In the genomic region with DNA sequence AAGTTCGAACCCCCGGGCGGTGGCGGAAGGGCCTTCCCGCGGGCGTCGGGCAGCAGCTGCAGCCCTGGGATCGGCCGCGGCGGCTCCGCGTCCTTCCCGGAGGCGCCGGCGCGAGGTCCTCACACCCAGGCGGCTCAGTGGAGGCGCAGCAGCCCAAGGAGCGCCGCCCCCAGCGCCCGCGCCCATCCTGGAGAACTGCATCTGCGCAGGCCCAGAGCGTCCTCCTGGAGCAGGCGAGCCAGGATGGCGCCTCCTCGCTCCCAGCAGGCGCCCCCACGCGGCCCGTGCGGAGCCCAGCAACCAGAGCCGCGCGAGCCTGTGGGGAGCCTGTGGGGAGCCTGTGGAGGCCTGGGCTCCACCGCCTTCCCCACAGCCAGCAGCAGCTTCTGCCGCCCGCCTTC, we compare ENCODE assay signal across 7 cellular contexts.
A peak's percentile ranks its signal among the peaks of the same experiment; 100 is the strongest.
DNase-seq lines count a peak whose midpoint lies in the region.
"Not testable (repeated sequence)": the region's sequence is repeated elsewhere in the genome, so short reads cannot be mapped to it uniquely, and the experiment has no call there.

No MANE protein-coding gene starts in this region.

- H3K4me1 Mint-ChIP-seq in T-helper 1 cell treated with Interleukin-12 subunit alpha and Interleukin-12 subunit beta and Interleukin-4 antibody, amounts not matched to agents 30 μg/mL and 1 μg/mL, for 36 hours (ENCODE audit: low read depth), result peaks cover 28% of the 10 kb centered on the region
- H3K4me1 Mint-ChIP-seq in activated CD4-positive, alpha-beta T cell treated with anti-CD3 and anti-CD28 coated beads, Interleukin-2, amount 10 ng/mL, durations not matched to agents 7 days and 5 days, result peaks cover 26% of the 10 kb centered on the region
- peaks cover 37% of the 10 kb centered on the region for H3K4me1 Mint-ChIP-seq in activated T-helper 1 cell treated with anti-CD3 and anti-CD28 coated beads, Interleukin-12 subunit alpha, Interleukin-12 subunit beta, Interleukin-2, Interleukin-4 antibody, amounts not matched to agents 30 ng/mL and 10 ng/mL and 1 ng/mL, durations not matched to agents 14 hours and 24 hours and 36 hours (ENCODE audit: low read depth)

- H3K27me3 Mint-ChIP-seq in T-helper 1 cell treated with Interleukin-12 subunit alpha and Interleukin-12 subunit beta and Interleukin-4 antibody, amounts not matched to agents 30 μg/mL and 1 μg/mL, for 36 hours (ENCODE audit: low read depth); activated CD4-positive, alpha-beta T cell treated with anti-CD3 and anti-CD28 coated beads, Interleukin-2, amount 10 ng/mL, durations not matched to agents 7 days and 5 days; activated T-helper 1 cell treated with anti-CD3 and anti-CD28 coated beads, Interleukin-12 subunit alpha, Interleukin-12 subunit beta, Interleukin-2, Interleukin-4 antibody, amounts not matched to agents 30 ng/mL and 10 ng/mL and 1 ng/mL, durations not matched to agents 14 hours and 24 hours and 36 hours (ENCODE audit: insufficient read depth): not testable (repeated sequence)

- DNase-seq in HT1080 (ENCODE audit: low read depth) (peak; percentile 83), NCI-H82 (lab: John Stamatoyannopoulos, UW) (peak; percentile 22)
- DNase-seq in activated CD4-positive, alpha-beta T cell treated with anti-CD3 and anti-CD28 coated beads, Interleukin-2, amount 10 ng/mL, durations not matched to agents 7 days and 5 days, result not testable (repeated sequence)
- peak; percentile 68 for DNase-seq in activated T-helper 1 cell treated with anti-CD3 and anti-CD28 coated beads, Interleukin-12 subunit alpha, Interleukin-12 subunit beta, Interleukin-2, Interleukin-4 antibody, amounts not matched to agents 30 ng/mL and 10 ng/mL and 1 ng/mL, durations not matched to agents 14 hours and 24 hours and 36 hours (ENCODE audit: low spot score)
- peak; percentile 53 for DNase-seq in central memory CD4-positive, alpha-beta T cell
- peak in 5 of 6 experiments; percentile 7 to 54 (median 30) for DNase-seq in stimulated activated naive CD4-positive, alpha-beta T cell (lab: John Stamatoyannopoulos, UW)

- intact Hi-C loops in activated T-helper 1 cell treated with anti-CD3 and anti-CD28 coated beads, Interleukin-12 subunit alpha, Interleukin-12 subunit beta, Interleukin-2, Interleukin-4 antibody, amounts not matched to agents 30 ng/mL and 10 ng/mL and 1 ng/mL, durations not matched to agents 14 hours and 24 hours and 36 hours (cut with micrococcal nuclease), result loop anchor here (5.0 kb wide), 1 partner anchor 222 kb away; no protein-coding TSS in a partner anchor

- not testable (repeated sequence) for H3K9me3 Mint-ChIP-seq in T-helper 1 cell treated with Interleukin-12 subunit alpha and Interleukin-12 subunit beta and Interleukin-4 antibody, amounts not matched to agents 30 μg/mL and 1 μg/mL, for 36 hours; activated CD4-positive, alpha-beta T cell treated with anti-CD3 and anti-CD28 coated beads, Interleukin-2, amount 10 ng/mL, durations not matched to agents 7 days and 5 days; activated T-helper 1 cell treated with anti-CD3 and anti-CD28 coated beads, Interleukin-12 subunit alpha, Interleukin-12 subunit beta, Interleukin-2, Interleukin-4 antibody, amounts not matched to agents 30 ng/mL and 10 ng/mL and 1 ng/mL, durations not matched to agents 14 hours and 24 hours and 36 hours

- H3K4me3 Mint-ChIP-seq in T-helper 1 cell treated with Interleukin-12 subunit alpha and Interleukin-12 subunit beta and Interleukin-4 antibody, amounts not matched to agents 30 μg/mL and 1 μg/mL, for 36 hours, result peak overlapping the region; percentile 77
- H3K4me3 Mint-ChIP-seq in activated CD4-positive, alpha-beta T cell treated with anti-CD3 and anti-CD28 coated beads, Interleukin-2, amount 10 ng/mL, durations not matched to agents 7 days and 5 days, result peak overlapping the region; percentile 50
- H3K4me3 Mint-ChIP-seq in activated T-helper 1 cell treated with anti-CD3 and anti-CD28 coated beads, Interleukin-12 subunit alpha, Interleukin-12 subunit beta, Interleukin-2, Interleukin-4 antibody, amounts not matched to agents 30 ng/mL and 10 ng/mL and 1 ng/mL, durations not matched to agents 14 hours and 24 hours and 36 hours, result peak overlapping the region; percentile 80

- CTCF ChIA-PET in activated CD4-positive, alpha-beta T cell treated with anti-CD3 and anti-CD28 coated beads, Interleukin-2, amount 10 ng/mL, durations not matched to agents 7 days and 5 days (lab: Charles Lee), result interaction anchor here (7.4 kb wide), 1 partner anchor 19 kb away, joined by 66 read pairs; no protein-coding TSS in a partner anchor

- POLR2A ChIA-PET in activated CD4-positive, alpha-beta T cell treated with anti-CD3 and anti-CD28 coated beads, Interleukin-2, amount 10 ng/mL, durations not matched to agents 7 days and 5 days (lab: Charles Lee), result not testable (repeated sequence)

- not testable (repeated sequence) for H3K27ac Mint-ChIP-seq in T-helper 1 cell treated with Interleukin-12 subunit alpha and Interleukin-12 subunit beta and Interleukin-4 antibody, amounts not matched to agents 30 μg/mL and 1 μg/mL, for 36 hours; activated CD4-positive, alpha-beta T cell treated with anti-CD3 and anti-CD28 coated beads, Interleukin-2, amount 10 ng/mL, durations not matched to agents 7 days and 5 days; activated T-helper 1 cell treated with anti-CD3 and anti-CD28 coated beads, Interleukin-12 subunit alpha, Interleukin-12 subunit beta, Interleukin-2, Interleukin-4 antibody, amounts not matched to agents 30 ng/mL and 10 ng/mL and 1 ng/mL, durations not matched to agents 14 hours and 24 hours and 36 hours

- not testable (repeated sequence) for H3K36me3 Mint-ChIP-seq in T-helper 1 cell treated with Interleukin-12 subunit alpha and Interleukin-12 subunit beta and Interleukin-4 antibody, amounts not matched to agents 30 μg/mL and 1 μg/mL, for 36 hours (ENCODE audit: low read depth); activated CD4-positive, alpha-beta T cell treated with anti-CD3 and anti-CD28 coated beads, Interleukin-2, amount 10 ng/mL, durations not matched to agents 7 days and 5 days (ENCODE audit: low read depth); activated T-helper 1 cell treated with anti-CD3 and anti-CD28 coated beads, Interleukin-12 subunit alpha, Interleukin-12 subunit beta, Interleukin-2, Interleukin-4 antibody, amounts not matched to agents 30 ng/mL and 10 ng/mL and 1 ng/mL, durations not matched to agents 14 hours and 24 hours and 36 hours (ENCODE audit: low read depth)
